In genomic region chr9:92619601-92620300, GRCh38 we compare ENCODE assay signal across 28 cellular contexts. TPM values are rescaled to one million over a fixed set of nuclear protein-coding genes. Genes with fewer than 3 reads are reported as not detected.
A peak's percentile ranks its signal among the peaks of the same experiment; 100 is the strongest.
DNase-seq lines count a peak whose midpoint lies in the region; ATAC-seq and TF ChIP-seq lines count a peak whose summit lies in the region.
"Had no signal": no experiment of that assay in that cellular context is flagged by ENCODE, and none has a peak within 500 bp of the region (broad histone marks: within the 10 kb centered on the region; RNA-seq: fewer than 3 reads in every experiment).

No MANE protein-coding gene starts in this region.

- H3K4me1 ChIP-seq in left ventricle myocardium inferior (peaks cover 22% of the 10 kb centered on the region), heart left ventricle (peaks cover 0 to 40% (median 5%) of the 10 kb centered on the region in 12 donors), esophagus muscularis mucosa (peaks cover 22 to 73% (median 65%) of the 10 kb centered on the region in 4 donors), ovary (ENCODE audit: insufficient read depth) (peaks cover 49% of the 10 kb centered on the region), uterus (peaks cover 12 to 13% of the 10 kb centered on the region in 2 donors)
- H3K4me1 ChIP-seq: foreskin keratinocyte had no signal

- no peak for ATAC-seq in heart left ventricle
- ATAC-seq in HG02798 (IDR thresholded peaks at IDR 0.05; ENCODE audit: poor library complexity, unreplicated experiment) = no peak
- ATAC-seq: A549; CD8-positive, alpha-beta T cell; esophagus mucosa; foreskin keratinocyte; naive thymus-derived CD4-positive, alpha-beta T cell had no signal

- H3K9me3 ChIP-seq in left ventricle myocardium inferior (replicated peaks) = no peaks in the 10 kb centered on the region
- no peaks in the 10 kb centered on the region for H3K9me3 ChIP-seq in heart left ventricle
- no peaks in the 10 kb centered on the region for H3K9me3 ChIP-seq in esophagus muscularis mucosa
- no peaks in the 10 kb centered on the region for H3K9me3 ChIP-seq in ovary
- H3K9me3 ChIP-seq in uterus = no peaks in the 10 kb centered on the region
- H3K9me3 ChIP-seq: A549, SJSA1 had no signal

- no peak for DNase-seq in left ventricle myocardium inferior
- DNase-seq in heart left ventricle = no peak
- no peak for DNase-seq in esophagus muscularis mucosa (ENCODE audit: extremely low spot score)
- peak in 2 of 5 donors; percentile 16 to 41 for DNase-seq in ovary
- DNase-seq in uterus = peak in 1 of 2 donors; percentile 25
- DNase-seq in C1 segment of cervical spinal cord (lab: John Stamatoyannopoulos, UW) = no peak
- no peak for DNase-seq in central memory CD4-positive, alpha-beta T cell
- DNase-seq: activated CD4-positive, alpha-beta T cell treated with anti-CD3 and anti-CD28 coated beads, Interleukin-2, amount 10 ng/mL, durations not matched to agents 7 days and 5 days; activated gamma-delta T cell; activated T-cell treated with anti-CD3 and anti-CD28 coated beads, Interleukin-2, amount 50 U/mL, for 24 hours; dermis blood vessel endothelial cell; EL; foreskin keratinocyte; kidney; midbrain; naive thymus-derived CD4-positive, alpha-beta T cell; NCI-H1048; NCI-H1694 treated with DMSO at 0.1 percent for 48 hours; NCI-H2171 treated with DMSO at 0.1 percent for 48 hours; NCI-H510A; stimulated activated naive CD4-positive, alpha-beta T cell; WERI-Rb-1 had no signal

- TF ChIP-seq CTCF in left ventricle myocardium inferior (IDR thresholded peaks at IDR 0.05; ENCODE audit: borderline replicate concordance) = no peak
- no peak for TF ChIP-seq CTCF in heart left ventricle (IDR thresholded peaks at IDR 0.05)
- no peak for TF ChIP-seq CTCF in esophagus muscularis mucosa (IDR thresholded peaks at IDR 0.05)
- TF ChIP-seq CTCF in ovary (IDR thresholded peaks at IDR 0.05) = no peak
- TF ChIP-seq CTCF in uterus (IDR thresholded peaks at IDR 0.05) = no peak

- 82 to 88% (median 84%) methylated on average over 22 to 24 of the region's 24 CpGs for WGBS in heart left ventricle, 4 donors
- WGBS in esophagus muscularis mucosa = 84% methylated on average over 5 of the region's 24 CpGs
- 86 to 89% (median 89%) methylated on average over 24 of the region's 24 CpGs for WGBS in ovary, 3 donors

- H3K27me3 ChIP-seq in left ventricle myocardium inferior (ENCODE audit: low read depth) (no peaks in the 10 kb centered on the region), heart left ventricle (no peaks in the 10 kb centered on the region), esophagus muscularis mucosa (no peaks in the 10 kb centered on the region), ovary (no peaks in the 10 kb centered on the region), uterus (no peaks in the 10 kb centered on the region)
- H3K27me3 ChIP-seq: foreskin keratinocyte, SJSA1 had no signal

- H3K27ac ChIP-seq in left ventricle myocardium inferior (replicated peaks) (peak overlapping the region; percentile 55), heart left ventricle (no peak overlapping the region), esophagus muscularis mucosa (replicated peaks in 1 of 4) (peak overlapping the region; percentile 82 to 90 (median 88)), ovary (peak overlapping the region; percentile 14 to 58), uterus (peak overlapping the region; percentile 77 to 84)
- H3K27ac ChIP-seq: A549, foreskin keratinocyte, SJSA1, WERI-Rb-1 had no signal

- no peak for TF ChIP-seq EP300 in esophagus muscularis mucosa (IDR thresholded peaks at IDR 0.05)
- TF ChIP-seq EP300 in ovary (IDR thresholded peaks at IDR 0.05) = no peak

- H3K36me3 ChIP-seq in left ventricle myocardium inferior (peaks cover 64% of the 10 kb centered on the region), heart left ventricle (peaks cover 0 to 89% (median 60%) of the 10 kb centered on the region in 9 donors), esophagus muscularis mucosa (peaks cover 0 to 56% (median 15%) of the 10 kb centered on the region in 4 donors), ovary (no peaks in the 10 kb centered on the region), uterus (no peaks in the 10 kb centered on the region)

- intact Hi-C loops in left ventricle myocardium inferior (cut with micrococcal nuclease) = no loop called here
- intact Hi-C loops in heart left ventricle (cut with DNase I) = loop anchor here in 1 of 10 donors (10.0 kb wide), 1 partner anchor 135 kb away; the partner anchor contains the start of gene ASPN
- intact Hi-C loops in esophagus muscularis mucosa (cut with DNase I) = loop anchor here (5.0 kb wide), 2 partner anchors 117 to 127 kb away; no protein-coding TSS in a partner anchor
- intact Hi-C loops in ovary (cut with DNase I) = loop anchor here in 1 of 4 donors (5.0 kb wide), 1 partner anchor 82 kb away; the partner anchor contains the start of gene ECM2
- intact Hi-C loops in uterus (cut with DNase I; ENCODE audit: low total_unique reads) = no loop called here

- TF ChIP-seq POLR2A in heart left ventricle (IDR thresholded peaks at IDR 0.05) (no peak), esophagus muscularis mucosa (IDR thresholded peaks at IDR 0.05; ENCODE audit: low read depth) (no peak), ovary (IDR thresholded peaks at IDR 0.05) (no peak), uterus (IDR thresholded peaks at IDR 0.05) (no peak)

- no peak overlapping the region for H3K4me3 ChIP-seq in left ventricle myocardium inferior
- H3K4me3 ChIP-seq in heart left ventricle = no peak overlapping the region
- no peak overlapping the region for H3K4me3 ChIP-seq in esophagus muscularis mucosa
- H3K4me3 ChIP-seq in ovary = no peak overlapping the region
- no peak overlapping the region for H3K4me3 ChIP-seq in uterus
- H3K4me3 ChIP-seq: A549, SJSA1, smooth muscle cell had no signal

RNA-seq across cellular contexts. Expression of gene IPPK, which starts 50.2 kb away (rescaled TPM):
- 7.3 TPM for total RNA-seq in left ventricle myocardium inferior
- 10 to 100 TPM in 2 of 9 donors, 1 to 10 TPM in 7; 5.8 to 10.1 (median 8.6) TPM for total RNA-seq in heart left ventricle
- polyA plus RNA-seq in heart left ventricle = 10 to 100 TPM in 1 of 2 donors, 1 to 10 TPM in 1; 4.2 to 11.0 TPM
- 1 to 10 TPM; 5.0 to 8.4 (median 6.1) TPM for total RNA-seq in esophagus muscularis mucosa
- 1 to 10 TPM; 5.7 to 8.5 (median 7.1) TPM for total RNA-seq in ovary
- 1 to 10 TPM; 4.7 to 6.2 TPM for polyA plus RNA-seq in ovary
- total RNA-seq in uterus = 10 to 100 TPM in 2 of 4 donors, 1 to 10 TPM in 2; 5.9 to 13.1 (median 8.5) TPM

Comparison
In these comparisons a context has a peak if more than half of its experiments do, and no peak if none do; other contexts are left out.
1. H3K27ac ChIP-seq: peak in left ventricle myocardium inferior (single experiment), esophagus muscularis mucosa (4 of 4), ovary (2 of 2) and uterus (2 of 2); none in heart left ventricle (0 of 12).